Comparison of ENCODE assay signal across 8 cellular contexts in the genomic region with DNA sequence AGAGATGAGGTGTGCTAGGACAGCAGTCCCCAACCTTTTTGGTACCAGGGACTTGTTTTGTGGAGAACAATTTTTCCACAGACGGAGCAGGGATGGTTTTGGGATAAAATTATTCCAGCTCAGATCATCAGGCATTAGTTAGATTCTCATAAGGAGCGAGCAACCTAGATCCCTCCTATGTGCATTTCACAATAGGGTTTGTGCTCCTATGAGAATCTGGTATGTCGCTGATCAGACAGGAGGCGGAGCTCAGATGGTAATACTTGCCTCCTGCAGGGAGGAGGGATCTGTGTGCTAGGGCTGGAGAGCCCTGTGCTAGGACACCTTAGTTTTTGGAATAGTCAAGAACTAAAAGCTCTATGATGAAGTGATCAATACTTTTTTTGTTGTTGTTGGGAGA. TPM values are rescaled to one million over a fixed set of nuclear protein-coding genes. Genes with fewer than 3 reads are reported as not detected.
DNase-seq lines count a peak whose midpoint lies in the region; ATAC-seq and TF ChIP-seq lines count a peak whose summit lies in the region.

No MANE protein-coding gene starts in this region.

- H3K4me1 Mint-ChIP-seq in activated naive CD4-positive, alpha-beta T cell treated with anti-CD3 and anti-CD28 coated beads for 36 hours (ENCODE audit: low read depth), result peaks cover 36% of the 10 kb centered on the region

- BruUV-seq in mammary epithelial cell (replicated peaks; lab: Mats Ljungman, UMichigan), result no TSS peak

- TF ChIP-seq CTCF in mammary epithelial cell (conservative IDR thresholded peaks at IDR 0.05 in 1 of 2, IDR thresholded peaks at IDR 0.05 in 1 of 2; ENCODE audit: extremely low read depth in 1 of 2, insufficient read depth in 1 of 2, low read depth in 1 of 2, low read length in 2 of 2) (no peak), osteoblast (IDR thresholded peaks at IDR 0.05; ENCODE audit: extremely low read depth, low read depth, low read length) (no peak), coronary artery (IDR thresholded peaks at IDR 0.05) (no peak)

- H4K20me1 ChIP-seq in mammary epithelial cell (ENCODE audit: insufficient read depth, low read length), result no peaks in the 10 kb centered on the region
- H4K20me1 ChIP-seq in osteoblast (ENCODE audit: insufficient read depth, low read length), result peaks cover 17% of the 10 kb centered on the region

- H3K4me1 ChIP-seq in mammary epithelial cell (ENCODE audit: insufficient read depth, low read length) (peaks cover 12% of the 10 kb centered on the region), osteoblast (ENCODE audit: insufficient read depth, low read length) (peaks cover 17% of the 10 kb centered on the region)

- H3K27ac ChIP-seq in mammary epithelial cell (ENCODE audit: insufficient read depth, low read depth, low read length), result peak overlapping the region; percentile 83
- H3K27ac ChIP-seq in osteoblast (ENCODE audit: low read depth, low read length), result no peak overlapping the region
- H3K27ac ChIP-seq in coronary artery, result no peak overlapping the region

- CTCF ChIA-PET in activated naive CD4-positive, alpha-beta T cell treated with anti-CD3 and anti-CD28 coated beads for 36 hours (lab: Charles Lee), result interaction anchor here (1.4 to 2.1 kb wide), 2 partner anchors 400 to 480 kb away, joined by 4 to 7 read pairs; no protein-coding TSS in a partner anchor
- CTCF ChIA-PET in mammary epithelial cell (lab: Charles Lee; ENCODE audit: low non-redundant PET), result no interaction called here

- H3K27me3 Mint-ChIP-seq in activated naive CD4-positive, alpha-beta T cell treated with anti-CD3 and anti-CD28 coated beads for 36 hours (ENCODE audit: low read depth), result no peaks in the 10 kb centered on the region

- in situ Hi-C loops in mammary epithelial cell (cut with MboI; ENCODE audit: low sequenced_read_pairs in 2 of 2), result no loop called here

- H3K36me3 ChIP-seq in mammary epithelial cell (ENCODE audit: insufficient read depth, low read length) (peaks cover 2% of the 10 kb centered on the region), osteoblast (ENCODE audit: insufficient read depth, low read length) (no peaks in the 10 kb centered on the region)

- H3K79me2 ChIP-seq in mammary epithelial cell (ENCODE audit: insufficient read depth, low read length) (peaks cover 70% of the 10 kb centered on the region), osteoblast (ENCODE audit: insufficient read depth, low read length) (peaks cover 70% of the 10 kb centered on the region)

- intact Hi-C loops in activated naive CD4-positive, alpha-beta T cell treated with anti-CD3 and anti-CD28 coated beads for 36 hours (cut with micrococcal nuclease), result loop anchor here (10.0 kb wide), 1 partner anchor 619 kb away; no protein-coding TSS in a partner anchor
- intact Hi-C loops in mammary epithelial cell (cut with micrococcal nuclease), result loop anchor here (10.0 kb wide), 2 partner anchors 319 to 479 kb away; no protein-coding TSS in a partner anchor

- DNase-seq in activated naive CD4-positive, alpha-beta T cell treated with anti-CD3 and anti-CD28 coated beads for 36 hours, result peak; percentile 24
- DNase-seq in activated naive CD4-positive, alpha-beta T cell treated with anti-CD3 and anti-CD28 coated beads, Interleukin-2, amount 50 U/mL, for 72 hours (ENCODE audit: low spot score in 2 of 2), result no peak
- DNase-seq in NCI-H526 treated with DMSO at 0.1 percent for 48 hours (lab: John Stamatoyannopoulos, UW) (peak; percentile 27), mammary epithelial cell (peak; percentile 65), osteoblast (ENCODE audit: insufficient read length, low spot score, missing footprints) (peak; percentile 87), coronary artery (ENCODE audit: low spot score) (no peak)

- H3K4me3 ChIP-seq in mammary epithelial cell (replicated peaks in 1 of 3; ENCODE audit: insufficient read depth in 1 of 3, low read depth in 2 of 3, low read length in 3 of 3) (peak overlapping the region; percentile 3 to 89 (median 81)), osteoblast (ENCODE audit: insufficient read depth, low read length) (no peak overlapping the region), coronary artery (no peak overlapping the region)

- peaks cover 17% of the 10 kb centered on the region for H3K36me3 Mint-ChIP-seq in activated naive CD4-positive, alpha-beta T cell treated with anti-CD3 and anti-CD28 coated beads for 36 hours (ENCODE audit: low read depth)
- H3K36me3 Mint-ChIP-seq in activated naive CD4-positive, alpha-beta T cell treated with anti-CD3 and anti-CD28 coated beads, Interleukin-2, amount 50 U/mL, for 72 hours, result peaks cover 9 to 32% of the 10 kb centered on the region in 2 donors

- H3K27me3 ChIP-seq in mammary epithelial cell (ENCODE audit: insufficient read depth, low read length) (no peaks in the 10 kb centered on the region), osteoblast (ENCODE audit: insufficient read depth, low read length) (no peaks in the 10 kb centered on the region)

- H2AFZ ChIP-seq in mammary epithelial cell (ENCODE audit: low read depth, low read length), result no peak overlapping the region
- H2AFZ ChIP-seq in osteoblast (ENCODE audit: low read length), result no peak overlapping the region

- dilution Hi-C loops in mammary epithelial cell (cut with HindIII; ENCODE audit: low sequenced_read_pairs), result loop anchor here (5.0 kb wide), 1 partner anchor 41 kb away; no protein-coding TSS in a partner anchor

- no peak for ATAC-seq in activated naive CD4-positive, alpha-beta T cell treated with anti-CD3 and anti-CD28 coated beads, Interleukin-2, amount 50 U/mL, for 72 hours
- ATAC-seq in HG03460 (IDR thresholded peaks at IDR 0.05; ENCODE audit: unreplicated experiment), result no peak
- ATAC-seq in HG02938 (IDR thresholded peaks at IDR 0.05; ENCODE audit: unreplicated experiment), result no peak

- H3K4me2 ChIP-seq in mammary epithelial cell (ENCODE audit: insufficient read depth, low read depth, low read length), result peak overlapping the region; percentile 90
- H3K4me2 ChIP-seq in osteoblast (ENCODE audit: insufficient read depth, low read length), result peak overlapping the region; percentile 93

- H3K27ac Mint-ChIP-seq in activated naive CD4-positive, alpha-beta T cell treated with anti-CD3 and anti-CD28 coated beads for 36 hours, result no peak overlapping the region
- H3K27ac Mint-ChIP-seq in activated naive CD4-positive, alpha-beta T cell treated with anti-CD3 and anti-CD28 coated beads, Interleukin-2, amount 50 U/mL, for 72 hours, result peak overlapping the region in 1 of 2 donors; percentile 46

- H3K9me3 Mint-ChIP-seq in activated naive CD4-positive, alpha-beta T cell treated with anti-CD3 and anti-CD28 coated beads for 36 hours, result no peaks in the 10 kb centered on the region
- H3K9me3 Mint-ChIP-seq in activated naive CD4-positive, alpha-beta T cell treated with anti-CD3 and anti-CD28 coated beads, Interleukin-2, amount 50 U/mL, for 72 hours, result peaks cover 0 to 4% of the 10 kb centered on the region in 2 donors

- H3K9ac ChIP-seq in mammary epithelial cell (ENCODE audit: insufficient read depth, low read length), result peak overlapping the region; percentile 45

- WGBS in mammary epithelial cell (ENCODE audit: low coverage, missing lambda C conversion rate), result 18% methylated on average over 4 of the region's 4 CpGs

- no peaks in the 10 kb centered on the region for H3K9me3 ChIP-seq in mammary epithelial cell (replicated peaks; ENCODE audit: insufficient read depth, low read length)
- no peaks in the 10 kb centered on the region for H3K9me3 ChIP-seq in osteoblast (ENCODE audit: low read depth, low read length)

- H3K4me3 Mint-ChIP-seq in activated naive CD4-positive, alpha-beta T cell treated with anti-CD3 and anti-CD28 coated beads for 36 hours, result no peak overlapping the region

RNA-seq across cellular contexts. Expression of a gene that starts 2.5 kb away (rescaled TPM):
- 1 to 10 TPM; 5.7 to 7.1 TPM for total RNA-seq in activated naive CD4-positive, alpha-beta T cell treated with anti-CD3 and anti-CD28 coated beads for 36 hours
- total RNA-seq in activated naive CD4-positive, alpha-beta T cell treated with anti-CD3 and anti-CD28 coated beads, Interleukin-2, amount 50 U/mL, for 72 hours, result 1 to 10 TPM; 6.3 to 6.4 TPM
- total RNA-seq in mammary epithelial cell (10 to 100 TPM; 12.3 to 17.5 TPM), osteoblast (8.0 and 8.3 TPM in 2 replicates)
- 3.5 TPM for polyA plus RNA-seq in mammary epithelial cell
- polyA minus RNA-seq in mammary epithelial cell, result 0.36 TPM

RNA-seq across cellular contexts. Expression of a gene that starts 15.4 kb away (rescaled TPM):
- total RNA-seq in activated naive CD4-positive, alpha-beta T cell treated with anti-CD3 and anti-CD28 coated beads for 36 hours, result not detected
- not detected for total RNA-seq in activated naive CD4-positive, alpha-beta T cell treated with anti-CD3 and anti-CD28 coated beads, Interleukin-2, amount 50 U/mL, for 72 hours
- total RNA-seq in mammary epithelial cell (not detected), osteoblast (not detected in 2 replicates)
- polyA plus RNA-seq in mammary epithelial cell, result not detected
- not detected for polyA minus RNA-seq in mammary epithelial cell

RNA-seq across cellular contexts. Expression of a gene that starts 52.0 kb away (rescaled TPM):
- not detected for total RNA-seq in activated naive CD4-positive, alpha-beta T cell treated with anti-CD3 and anti-CD28 coated beads for 36 hours
- total RNA-seq in activated naive CD4-positive, alpha-beta T cell treated with anti-CD3 and anti-CD28 coated beads, Interleukin-2, amount 50 U/mL, for 72 hours, result not detected
- not detected for total RNA-seq in mammary epithelial cell
- polyA plus RNA-seq in mammary epithelial cell, result not detected
- polyA minus RNA-seq in mammary epithelial cell, result not detected
- under 0.01 and 0.29 TPM in 2 replicates for total RNA-seq in osteoblast

Comparison
In these comparisons a context has a peak if more than half of its experiments do, and no peak if none do; other contexts are left out.
1. DNase-seq: peak in activated naive CD4-positive, alpha-beta T cell treated with anti-CD3 and anti-CD28 coated beads for 36 hours (single experiment), NCI-H526 treated with DMSO at 0.1 percent for 48 hours (single experiment), mammary epithelial cell (single experiment) and osteoblast (single experiment); none in activated naive CD4-positive, alpha-beta T cell treated with anti-CD3 and anti-CD28 coated beads, Interleukin-2, amount 50 U/mL, for 72 hours (0 of 2) and coronary artery (single experiment).
2. H3K4me3 ChIP-seq: peak in mammary epithelial cell (3 of 3); none in osteoblast (single experiment) and coronary artery (single experiment).